ENCODE assay signal across 1 cellular context in genomic region chr20:49712918-49713778, GRCh38.
TF ChIP-seq lines count a peak whose summit lies in the region.

No MANE protein-coding gene starts in this region.

TF ChIP-seq in HEK293, 187 proteins besides CTCF, POLR2A, EP300 and RAD21 (continued from another document and continues in another):
- TF ChIP-seq ZBTB17 (tag by site-specific recombination; IDR thresholded peaks at IDR 0.05) (0 out of 2 replicates have a peak, but pooled peaks have one; percentile 25), ZNF404 (tag by site-specific recombination; IDR thresholded peaks at IDR 0.05) (no peak), OSR2 (tag by site-specific recombination; IDR thresholded peaks at IDR 0.05) (peak; percentile 25; the same call in 1 of the 2 replicates), ZBTB20 (tag by site-specific recombination; IDR thresholded peaks at IDR 0.05) (peak; percentile 93), ZNF335 (tag by site-specific recombination; conservative IDR thresholded peaks at IDR 0.05) (peak; percentile 88), KLF10 (tag by site-specific recombination; IDR thresholded peaks at IDR 0.05) (no peak), GLI2 (tag by site-specific recombination; IDR thresholded peaks at IDR 0.05; ENCODE audit: borderline replicate concordance, low read depth) (no peak), ZNF341 (tag by site-specific recombination; IDR thresholded peaks at IDR 0.05; ENCODE audit: low read depth) (peak; percentile 59), ZNF211 (tag by site-specific recombination; IDR thresholded peaks at IDR 0.05; ENCODE audit: low read depth) (no peak), GLI4 (tag by site-specific recombination; IDR thresholded peaks at IDR 0.05) (no peak), ZFHX2 (tag by site-specific recombination; conservative IDR thresholded peaks at IDR 0.05) (peak; percentile 40; the same call in 1 of the 2 replicates), SP7 (tag by site-specific recombination; IDR thresholded peaks at IDR 0.05) (peak; percentile 41; the same call in 1 of the 2 replicates), KLF16 (tag by site-specific recombination; IDR thresholded peaks at IDR 0.05) (peak; percentile 82), KLF1 (tag by site-specific recombination; IDR thresholded peaks at IDR 0.05) (peak; percentile 53), PRDM10 (tag by site-specific recombination; IDR thresholded peaks at IDR 0.05) (peak; percentile 97), ZNF138 (tag by site-specific recombination; IDR thresholded peaks at IDR 0.05; ENCODE audit: borderline replicate concordance) (no peak), ZNF777 (tag by site-specific recombination; IDR thresholded peaks at IDR 0.05; ENCODE audit: borderline replicate concordance) (0 out of 2 replicates have a peak, but pooled peaks have one; percentile 27), KLF17 (tag by site-specific recombination; IDR thresholded peaks at IDR 0.05) (peak; percentile 73; the same call in 1 of the 2 replicates), GLIS1 (tag by site-specific recombination; IDR thresholded peaks at IDR 0.05) (peak; percentile 57), PATZ1 (tag by site-specific recombination; IDR thresholded peaks at IDR 0.05) (peak; percentile 83), ZNF529 (tag by site-specific recombination; IDR thresholded peaks at IDR 0.05; ENCODE audit: insufficient replicate concordance) (no peak), GLIS2 (tag by site-specific recombination; IDR thresholded peaks at IDR 0.05) (peak; percentile 74), PRDM6 (tag by site-specific recombination; IDR thresholded peaks at IDR 0.05) (no peak), SP3 (tag by site-specific recombination; IDR thresholded peaks at IDR 0.05) (peak; percentile 79), ZBTB10 (tag by site-specific recombination; IDR thresholded peaks at IDR 0.05) (peak; percentile 89), ZNF645 (tag by site-specific recombination; IDR thresholded peaks at IDR 0.05) (no peak), ZNF585B (tag by site-specific recombination; IDR thresholded peaks at IDR 0.05) (no peak), REST (tag by site-specific recombination; IDR thresholded peaks at IDR 0.05) (0 out of 2 replicates have a peak, but pooled peaks have one; percentile 19), ZNF274 (IDR thresholded peaks at IDR 0.05; ENCODE audit: low read length) (no peak), ZNF274 (tag by site-specific recombination; IDR thresholded peaks at IDR 0.05; ENCODE audit: borderline replicate concordance) (no peak), ZNF223 (tag by site-specific recombination; IDR thresholded peaks at IDR 0.05) (no peak), ZNF112 (tag by site-specific recombination; IDR thresholded peaks at IDR 0.05) (no peak), INSM2 (tag by site-specific recombination; IDR thresholded peaks at IDR 0.05) (0 out of 2 replicates have a peak, but pooled peaks have one; percentile 14), ZNF16 (tag by site-specific recombination; IDR thresholded peaks at IDR 0.05; ENCODE audit: low read depth) (no peak), OVOL3 (tag by site-specific recombination; IDR thresholded peaks at IDR 0.05) (0 out of 2 replicates have a peak, but pooled peaks have one; percentile 28), ZNF202 (tag by site-specific recombination; IDR thresholded peaks at IDR 0.05; ENCODE audit: borderline replicate concordance) (no peak), ZBTB48 (tag by site-specific recombination; IDR thresholded peaks at IDR 0.05) (peak; percentile 63), KLF7 (tag by site-specific recombination; IDR thresholded peaks at IDR 0.05; ENCODE audit: borderline replicate concordance) (no peak), ZNF843 (tag by site-specific recombination; IDR thresholded peaks at IDR 0.05) (0 out of 2 replicates have a peak, but pooled peaks have one; percentile 18), ZBTB8A (tag by site-specific recombination; IDR thresholded peaks at IDR 0.05) (peak; percentile 73), ZNF37A (tag by site-specific recombination; IDR thresholded peaks at IDR 0.05) (no peak), EGR2 (tag by site-specific recombination; IDR thresholded peaks at IDR 0.05; ENCODE audit: low read depth) (peak; percentile 50), ZXDB (tag by site-specific recombination; IDR thresholded peaks at IDR 0.05) (peak; percentile 76), KLF8 (tag by site-specific recombination; IDR thresholded peaks at IDR 0.05) (peak; percentile 80; the same call in 1 of the 2 replicates)
